ENCODE assay signal across 18 cellular contexts in the genomic region with DNA sequence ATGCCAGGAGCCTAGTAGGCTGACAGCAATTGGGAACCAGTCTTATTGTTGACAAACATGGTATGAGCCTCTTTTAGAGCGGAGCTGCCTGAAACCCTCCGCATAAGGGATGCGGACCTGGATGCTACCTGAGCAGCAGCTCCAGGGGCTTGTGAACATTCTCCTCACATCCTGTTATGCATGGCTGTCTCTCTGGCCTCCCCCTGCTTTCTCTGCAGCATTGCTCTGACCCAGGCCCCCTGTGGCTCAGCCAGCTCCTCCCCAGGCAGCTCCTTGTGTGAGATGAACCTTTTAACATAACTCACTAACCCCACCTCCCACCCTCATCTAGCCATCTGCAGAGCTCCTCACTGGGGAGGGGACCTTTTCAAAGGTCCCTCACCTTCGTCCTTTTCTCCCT.
"Had no signal": no experiment of that assay in that cellular context is flagged by ENCODE, and none has a peak within 500 bp of the region (broad histone marks: within the 10 kb centered on the region; RNA-seq: fewer than 3 reads in every experiment).

No MANE protein-coding gene starts in this region.

- H3K4me3 Mint-ChIP-seq: activated CD8-positive, alpha-beta T cell treated with anti-CD3 and anti-CD28 coated beads, Interleukin-2, amount 10 ng/mL, durations not matched to agents 7 days and 5 days; activated naive CD8-positive, alpha-beta T cell treated with anti-CD3 and anti-CD28 coated beads, Interleukin-2, amount 50 U/mL, for 24 hours; nephron had no signal

- H3K27ac Mint-ChIP-seq: activated CD8-positive, alpha-beta T cell treated with anti-CD3 and anti-CD28 coated beads, Interleukin-2, amount 10 ng/mL, durations not matched to agents 7 days and 5 days; activated naive CD8-positive, alpha-beta T cell treated with anti-CD3 and anti-CD28 coated beads, Interleukin-2, amount 50 U/mL, for 24 hours; nephron had no signal

- H3K9me3 Mint-ChIP-seq: activated naive CD8-positive, alpha-beta T cell treated with anti-CD3 and anti-CD28 coated beads, Interleukin-2, amount 50 U/mL, for 24 hours; nephron had no signal

- H3K27ac ChIP-seq: ascending aorta, colonic mucosa, epithelial cell of prostate, testis had no signal

- DNase-seq: activated CD4-positive, alpha-beta T cell treated with anti-CD3 and anti-CD28 coated beads for 48 hours; activated CD8-positive, alpha-beta T cell treated with anti-CD3 and anti-CD28 coated beads, Interleukin-2, amount 10 ng/mL, durations not matched to agents 7 days and 5 days; activated naive CD4-positive, alpha-beta T cell treated with Interleukin-2 at 50 U/mL for 16 hours; activated naive CD8-positive, alpha-beta T cell treated with anti-CD3 and anti-CD28 coated beads, Interleukin-2, amount 50 U/mL, for 24 hours; colonic mucosa; effector memory CD4-positive, alpha-beta T cell; hippocampal formation; mammary epithelial cell; mucosa of descending colon; stimulated activated CD4-positive, alpha-beta T cell treated with anti-CD3 and anti-CD28 coated beads, Interleukin-4, amount 100 ng/mL, for 1 hour; stimulated activated CD8-positive, alpha-beta memory T cell treated with anti-CD3 and anti-CD28 coated beads, Interleukin-4, amount 100 ng/mL, for 48 hours; stimulated activated naive CD8-positive, alpha-beta T cell treated with anti-CD3 and anti-CD28 coated beads, Interleukin-15, Interleukin-2, amounts not matched to agents 100 U/mL and 50 U/mL, for 24 hours; T-helper 1 cell; testis had no signal

- ATAC-seq: activated CD8-positive, alpha-beta T cell treated with anti-CD3 and anti-CD28 coated beads, Interleukin-2, amount 10 ng/mL, durations not matched to agents 7 days and 5 days; activated naive CD8-positive, alpha-beta T cell treated with anti-CD3 and anti-CD28 coated beads, Interleukin-2, amount 50 U/mL, for 24 hours; left lobe of liver; mucosa of descending colon; stimulated activated naive CD8-positive, alpha-beta T cell treated with anti-CD3 and anti-CD28 coated beads, Interleukin-15, Interleukin-2, amounts not matched to agents 100 U/mL and 50 U/mL, for 24 hours had no signal

- H3K4me3 ChIP-seq: ascending aorta, colonic mucosa, mucosa of descending colon, testis had no signal

- H3K27me3 Mint-ChIP-seq: activated naive CD8-positive, alpha-beta T cell treated with anti-CD3 and anti-CD28 coated beads, Interleukin-2, amount 50 U/mL, for 24 hours had no signal

- H3K27me3 ChIP-seq: ascending aorta, colonic mucosa, testis had no signal

- H3K36me3 ChIP-seq: ascending aorta, colonic mucosa had no signal

- H3K9me3 ChIP-seq: ascending aorta, colonic mucosa, mucosa of descending colon, testis had no signal
